In genomic region chr11:67260885-67261634, GRCh38 we compare ENCODE assay signal across 8 cellular contexts. TPM values are rescaled to one million over a fixed set of nuclear protein-coding genes. Genes with fewer than 3 reads are reported as not detected.
DNase-seq lines count a peak whose midpoint lies in the region; TF ChIP-seq lines count a peak whose summit lies in the region.
"Not testable (repeated sequence)": the region's sequence is repeated elsewhere in the genome, so short reads cannot be mapped to it uniquely, and the experiment has no call there.

No MANE protein-coding gene starts in this region.

- H3K27me3 Mint-ChIP-seq in type B pancreatic cell = not testable (repeated sequence)

- H3K4me1 ChIP-seq in ascending aorta = peaks cover 7 to 12% of the 10 kb centered on the region in 2 donors

- not testable (repeated sequence) for H3K27me3 ChIP-seq in ascending aorta; layer of hippocampus (ENCODE audit: control insufficient read depth, insufficient read depth, low read length)

- H3K27ac Mint-ChIP-seq in type B pancreatic cell = peak overlapping the region; percentile 84

- not testable (repeated sequence) for H3K9me3 Mint-ChIP-seq in type B pancreatic cell

- peaks cover 11 to 12% of the 10 kb centered on the region in 2 donors for H3K36me3 ChIP-seq in ascending aorta

- DNase-seq in DMS79 treated with DMSO at 0.1 percent for 48 hours (lab: John Stamatoyannopoulos, UW) (peak; percentile 11), NCI-H146 (lab: John Stamatoyannopoulos, UW) (peak; percentile 73), T1000 (lab: John Stamatoyannopoulos, UW) (peak; percentile 52), ascending aorta (ENCODE audit: low spot score in 2 of 2) (peak; percentile 7 to 84), fibroblast of gingiva (ENCODE audit: low read depth) (peak; percentile 27), posterior vena cava (ENCODE audit: low spot score) (peak; percentile 86)
- DNase-seq in type B pancreatic cell (ENCODE audit: extremely low spot score, unreplicated experiment) = not testable (repeated sequence)

- peak overlapping the region; percentile 81 for H3K4me3 Mint-ChIP-seq in type B pancreatic cell

- peaks cover 22% of the 10 kb centered on the region for H3K4me1 Mint-ChIP-seq in type B pancreatic cell (ENCODE audit: unreplicated experiment)

- intact Hi-C loops in ascending aorta (cut with DNase I); posterior vena cava (cut with DNase I): not testable (repeated sequence)

- not testable (repeated sequence) for H3K36me3 Mint-ChIP-seq in type B pancreatic cell

- not testable (repeated sequence) for H3K9me3 ChIP-seq in ascending aorta

- H3K4me3 ChIP-seq in ascending aorta = peak overlapping the region; percentile 20 to 60

- H3K27ac ChIP-seq in ascending aorta (peak overlapping the region in 1 of 2 donors; percentile 17), layer of hippocampus (ENCODE audit: low read depth, low read length) (peak overlapping the region; percentile 25)

- not testable (repeated sequence) for TF ChIP-seq CTCF in ascending aorta (IDR thresholded peaks at IDR 0.05); type B pancreatic cell (conservative IDR thresholded peaks at IDR 0.05)

RNA-seq across cellular contexts. Expression of gene GRK2, which starts 5.2 kb away (rescaled TPM):
- total RNA-seq in ascending aorta (65.3 TPM), posterior vena cava (10 to 100 TPM; 50.4 to 58.2 TPM), type B pancreatic cell (ENCODE audit: low replicate concordance) (53.1 and 62.2 TPM in 2 replicates)

RNA-seq across cellular contexts. Expression of gene ANKRD13D, which starts 28.0 kb away (rescaled TPM):
- total RNA-seq in ascending aorta (54.7 TPM), posterior vena cava (10 to 100 TPM; 40.7 to 42.8 TPM), type B pancreatic cell (ENCODE audit: low replicate concordance) (70.5 and 80.9 TPM in 2 replicates)

RNA-seq across cellular contexts. Expression of gene SSH3, which starts 42.3 kb away (rescaled TPM):
- total RNA-seq in ascending aorta (30.9 TPM), posterior vena cava (10 to 100 TPM; 23.5 to 26.2 TPM), type B pancreatic cell (ENCODE audit: low replicate concordance) (32.0 and 40.9 TPM in 2 replicates)
